9 cellular contexts compared by ENCODE assay signal in genomic region chr9:77433675-77434445, GRCh38.
A peak's percentile ranks its signal among the peaks of the same experiment; 100 is the strongest.
DNase-seq lines count a peak whose midpoint lies in the region; ATAC-seq and TF ChIP-seq lines count a peak whose summit lies in the region.
"Had no signal": no experiment of that assay in that cellular context is flagged by ENCODE, and none has a peak within 500 bp of the region (broad histone marks: within the 10 kb centered on the region; RNA-seq: fewer than 3 reads in every experiment).

No MANE protein-coding gene starts in this region.

- no peaks in the 10 kb centered on the region for H3F3A ChIP-seq in neural progenitor cell (ENCODE audit: low read depth)

- no peaks in the 10 kb centered on the region for H3K9me3 Mint-ChIP-seq in CD14-positive monocyte
- no peaks in the 10 kb centered on the region for H3K9me3 Mint-ChIP-seq in neural progenitor cell
- no peaks in the 10 kb centered on the region for H3K9me3 Mint-ChIP-seq in type B pancreatic cell

- H3K27me3 Mint-ChIP-seq in CD14-positive monocyte (ENCODE audit: low read depth in 3 of 3) (peaks cover 0 to 4% (median 2%) of the 10 kb centered on the region in 3 donors), neural progenitor cell (ENCODE audit: insufficient read depth, low read depth) (no peaks in the 10 kb centered on the region), type B pancreatic cell (peaks cover 20% of the 10 kb centered on the region)

- peak overlapping the region; percentile 81 for H2AFZ ChIP-seq in neural progenitor cell (replicated peaks)

- H3K9me3 ChIP-seq in neural progenitor cell (ENCODE audit: low read depth): no peaks in the 10 kb centered on the region

- H3K36me3 ChIP-seq in neural progenitor cell: no peaks in the 10 kb centered on the region

- H3K4me2 ChIP-seq in neural progenitor cell: no peak overlapping the region

- H3K27me3 ChIP-seq in neural progenitor cell: no peaks in the 10 kb centered on the region

- ATAC-seq in GM18870 (IDR thresholded peaks at IDR 0.05; ENCODE audit: unreplicated experiment) (peak; percentile 80), HG03159 (IDR thresholded peaks at IDR 0.05; ENCODE audit: unreplicated experiment) (peak; percentile 87)

- no peak overlapping the region for H3K4me3 ChIP-seq in fibroblast of pulmonary artery (replicated peaks; ENCODE audit: low read depth, low read length)
- no peak overlapping the region for H3K4me3 ChIP-seq in neural progenitor cell
- H3K4me3 ChIP-seq: SK-N-MC had no signal

- no peak overlapping the region for H3K9ac ChIP-seq in neural progenitor cell

- H3K36me3 Mint-ChIP-seq in CD14-positive monocyte (no peaks in the 10 kb centered on the region), neural progenitor cell (no peaks in the 10 kb centered on the region), type B pancreatic cell (no peaks in the 10 kb centered on the region)

- H3K27ac ChIP-seq in neural progenitor cell: no peak overlapping the region
- H3K27ac ChIP-seq: SK-N-MC had no signal

- intact Hi-C loops in CD14-positive monocyte (cut with micrococcal nuclease): no loop called here

- no peaks in the 10 kb centered on the region for H3K79me2 ChIP-seq in neural progenitor cell (ENCODE audit: low read depth)

- H4K20me1 ChIP-seq in neural progenitor cell (ENCODE audit: low read depth): no peaks in the 10 kb centered on the region

- H3K27ac Mint-ChIP-seq in CD14-positive monocyte: no peak overlapping the region
- peak overlapping the region; percentile 43 for H3K27ac Mint-ChIP-seq in neural progenitor cell
- H3K27ac Mint-ChIP-seq in type B pancreatic cell: peak overlapping the region; percentile 8

- H3K4me1 ChIP-seq in neural progenitor cell: no peaks in the 10 kb centered on the region

- peak; percentile 90 for TF ChIP-seq CTCF in CD14-positive monocyte (IDR thresholded peaks at IDR 0.05)
- no peak for TF ChIP-seq CTCF in fibroblast of pulmonary artery (IDR thresholded peaks at IDR 0.05; ENCODE audit: low read length, missing control alignments)
- TF ChIP-seq CTCF in neural progenitor cell (IDR thresholded peaks at IDR 0.05): peak; percentile 96
- TF ChIP-seq CTCF in type B pancreatic cell (conservative IDR thresholded peaks at IDR 0.05): peak; percentile 95

- peak overlapping the region in 1 of 2 donors; percentile 44 for H3K4me3 Mint-ChIP-seq in CD14-positive monocyte
- no peak overlapping the region for H3K4me3 Mint-ChIP-seq in neural progenitor cell
- H3K4me3 Mint-ChIP-seq in type B pancreatic cell: no peak overlapping the region

- peaks cover 6% of the 10 kb centered on the region for H3K4me1 Mint-ChIP-seq in CD14-positive monocyte
- peaks cover 16% of the 10 kb centered on the region for H3K4me1 Mint-ChIP-seq in neural progenitor cell
- H3K4me1 Mint-ChIP-seq in type B pancreatic cell (ENCODE audit: unreplicated experiment): peaks cover 5% of the 10 kb centered on the region

- DNase-seq in CD14-positive monocyte (ENCODE audit: low spot score) (no peak), NCI-H526 (lab: John Stamatoyannopoulos, UW) (peak; percentile 1 to 63), fibroblast of pulmonary artery (ENCODE audit: low read depth) (peak; percentile 87), neural progenitor cell (ENCODE audit: low spot score) (peak; percentile 78), type B pancreatic cell (ENCODE audit: extremely low spot score, unreplicated experiment) (no peak)
- DNase-seq in activated T-cell treated with anti-CD3 and anti-CD28 coated beads, Interleukin-2, amount 50 U/mL, for 1 hour: peak; percentile 44

Comparison
In these comparisons a context has a peak if more than half of its experiments do, and no peak if none do; other contexts are left out.
1. DNase-seq: peak in NCI-H526 (2 of 2), activated T-cell treated with anti-CD3 and anti-CD28 coated beads, Interleukin-2, amount 50 U/mL, for 1 hour (single experiment), fibroblast of pulmonary artery (single experiment) and neural progenitor cell (single experiment); none in CD14-positive monocyte (single experiment) and type B pancreatic cell (single experiment).
2. H3K27ac Mint-ChIP-seq: peak in neural progenitor cell (single experiment) and type B pancreatic cell (single experiment); none in CD14-positive monocyte (0 of 7).